Comparison of ENCODE assay signal across 2 cellular contexts in the genomic region with DNA sequence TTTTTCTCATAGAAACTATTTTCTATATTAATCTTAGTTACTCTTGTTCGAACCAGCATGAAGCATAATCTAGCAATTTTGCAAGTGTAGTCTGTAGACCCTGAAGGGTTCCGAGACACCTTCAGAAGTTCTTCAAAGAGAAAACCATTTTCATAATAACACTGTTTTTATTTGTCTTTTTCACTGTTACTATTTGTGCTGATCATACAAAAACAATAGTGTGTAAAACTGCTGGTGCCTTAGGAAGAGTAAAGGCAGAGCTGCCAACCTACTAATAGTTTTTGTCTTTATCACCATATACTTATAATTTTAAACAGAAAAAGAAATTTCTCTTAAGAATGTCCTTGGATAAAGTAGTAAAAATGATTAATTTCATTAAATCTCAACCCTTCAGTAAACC.
TF ChIP-seq lines count a peak whose summit lies in the region.

No MANE protein-coding gene starts in this region.

TF ChIP-seq in A549, 52 proteins besides CTCF, POLR2A, EP300 and RAD21 (continued from another document):
- TF ChIP-seq, protein P1, sequence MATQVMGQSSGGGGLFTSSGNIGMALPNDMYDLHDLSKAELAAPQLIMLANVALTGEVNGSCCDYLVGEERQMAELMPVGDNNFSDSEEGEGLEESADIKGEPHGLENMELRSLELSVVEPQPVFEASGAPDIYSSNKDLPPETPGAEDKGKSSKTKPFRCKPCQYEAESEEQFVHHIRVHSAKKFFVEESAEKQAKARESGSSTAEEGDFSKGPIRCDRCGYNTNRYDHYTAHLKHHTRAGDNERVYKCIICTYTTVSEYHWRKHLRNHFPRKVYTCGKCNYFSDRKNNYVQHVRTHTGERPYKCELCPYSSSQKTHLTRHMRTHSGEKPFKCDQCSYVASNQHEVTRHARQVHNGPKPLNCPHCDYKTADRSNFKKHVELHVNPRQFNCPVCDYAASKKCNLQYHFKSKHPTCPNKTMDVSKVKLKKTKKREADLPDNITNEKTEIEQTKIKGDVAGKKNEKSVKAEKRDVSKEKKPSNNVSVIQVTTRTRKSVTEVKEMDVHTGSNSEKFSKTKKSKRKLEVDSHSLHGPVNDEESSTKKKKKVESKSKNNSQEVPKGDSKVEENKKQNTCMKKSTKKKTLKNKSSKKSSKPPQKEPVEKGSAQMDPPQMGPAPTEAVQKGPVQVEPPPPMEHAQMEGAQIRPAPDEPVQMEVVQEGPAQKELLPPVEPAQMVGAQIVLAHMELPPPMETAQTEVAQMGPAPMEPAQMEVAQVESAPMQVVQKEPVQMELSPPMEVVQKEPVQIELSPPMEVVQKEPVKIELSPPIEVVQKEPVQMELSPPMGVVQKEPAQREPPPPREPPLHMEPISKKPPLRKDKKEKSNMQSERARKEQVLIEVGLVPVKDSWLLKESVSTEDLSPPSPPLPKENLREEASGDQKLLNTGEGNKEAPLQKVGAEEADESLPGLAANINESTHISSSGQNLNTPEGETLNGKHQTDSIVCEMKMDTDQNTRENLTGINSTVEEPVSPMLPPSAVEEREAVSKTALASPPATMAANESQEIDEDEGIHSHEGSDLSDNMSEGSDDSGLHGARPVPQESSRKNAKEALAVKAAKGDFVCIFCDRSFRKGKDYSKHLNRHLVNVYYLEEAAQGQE (IDR thresholded peaks at IDR 0.05) = no peak
- no peak for TF ChIP-seq HES2 (IDR thresholded peaks at IDR 0.05)
- TF ChIP-seq HOXA7 (CRISPR knock-in tag; IDR thresholded peaks at IDR 0.05) = no peak
- TF ChIP-seq MAFK (IDR thresholded peaks at IDR 0.05; ENCODE audit: partially characterized antibody) = peak; percentile 43
- no peak for TF ChIP-seq FOXS1 (CRISPR knock-in tag; IDR thresholded peaks at IDR 0.05)

TF ChIP-seq in K562, 482 proteins besides CTCF, POLR2A, EP300 and RAD21 (continued from another document):
- TF ChIP-seq, protein P2, sequence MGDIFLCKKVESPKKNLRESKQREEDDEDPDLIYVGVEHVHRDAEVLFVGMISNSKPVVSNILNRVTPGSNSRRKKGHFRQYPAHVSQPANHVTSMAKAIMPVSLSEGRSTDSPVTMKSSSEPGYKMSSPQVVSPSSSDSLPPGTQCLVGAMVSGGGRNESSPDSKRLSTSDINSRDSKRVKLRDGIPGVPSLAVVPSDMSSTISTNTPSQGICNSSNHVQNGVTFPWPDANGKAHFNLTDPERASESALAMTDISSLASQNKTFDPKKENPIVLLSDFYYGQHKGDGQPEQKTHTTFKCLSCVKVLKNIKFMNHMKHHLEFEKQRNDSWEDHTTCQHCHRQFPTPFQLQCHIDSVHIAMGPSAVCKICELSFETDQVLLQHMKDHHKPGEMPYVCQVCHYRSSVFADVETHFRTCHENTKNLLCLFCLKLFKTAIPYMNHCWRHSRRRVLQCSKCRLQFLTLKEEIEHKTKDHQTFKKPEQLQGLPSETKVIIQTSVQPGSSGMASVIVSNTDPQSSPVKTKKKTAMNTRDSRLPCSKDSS (IDR thresholded peaks at IDR 0.05; ENCODE audit: low read depth, partially characterized antibody) = no peak
- TF ChIP-seq C11orf30 (IDR thresholded peaks at IDR 0.05; ENCODE audit: low read depth) (peak; percentile 29; the same call in 1 of the 2 replicates), ZNF253 (CRISPR knock-in tag; conservative IDR thresholded peaks at IDR 0.05) (no peak), ZNF316 (IDR thresholded peaks at IDR 0.05) (peak; percentile 64; the same call in 1 of the 2 replicates), ZNF592 (IDR thresholded peaks at IDR 0.05) (no peak), MAFG (tag; conservative IDR thresholded peaks at IDR 0.05) (peak; percentile 36; the same call in 1 of the 2 replicates)
- TF ChIP-seq, protein P3, sequence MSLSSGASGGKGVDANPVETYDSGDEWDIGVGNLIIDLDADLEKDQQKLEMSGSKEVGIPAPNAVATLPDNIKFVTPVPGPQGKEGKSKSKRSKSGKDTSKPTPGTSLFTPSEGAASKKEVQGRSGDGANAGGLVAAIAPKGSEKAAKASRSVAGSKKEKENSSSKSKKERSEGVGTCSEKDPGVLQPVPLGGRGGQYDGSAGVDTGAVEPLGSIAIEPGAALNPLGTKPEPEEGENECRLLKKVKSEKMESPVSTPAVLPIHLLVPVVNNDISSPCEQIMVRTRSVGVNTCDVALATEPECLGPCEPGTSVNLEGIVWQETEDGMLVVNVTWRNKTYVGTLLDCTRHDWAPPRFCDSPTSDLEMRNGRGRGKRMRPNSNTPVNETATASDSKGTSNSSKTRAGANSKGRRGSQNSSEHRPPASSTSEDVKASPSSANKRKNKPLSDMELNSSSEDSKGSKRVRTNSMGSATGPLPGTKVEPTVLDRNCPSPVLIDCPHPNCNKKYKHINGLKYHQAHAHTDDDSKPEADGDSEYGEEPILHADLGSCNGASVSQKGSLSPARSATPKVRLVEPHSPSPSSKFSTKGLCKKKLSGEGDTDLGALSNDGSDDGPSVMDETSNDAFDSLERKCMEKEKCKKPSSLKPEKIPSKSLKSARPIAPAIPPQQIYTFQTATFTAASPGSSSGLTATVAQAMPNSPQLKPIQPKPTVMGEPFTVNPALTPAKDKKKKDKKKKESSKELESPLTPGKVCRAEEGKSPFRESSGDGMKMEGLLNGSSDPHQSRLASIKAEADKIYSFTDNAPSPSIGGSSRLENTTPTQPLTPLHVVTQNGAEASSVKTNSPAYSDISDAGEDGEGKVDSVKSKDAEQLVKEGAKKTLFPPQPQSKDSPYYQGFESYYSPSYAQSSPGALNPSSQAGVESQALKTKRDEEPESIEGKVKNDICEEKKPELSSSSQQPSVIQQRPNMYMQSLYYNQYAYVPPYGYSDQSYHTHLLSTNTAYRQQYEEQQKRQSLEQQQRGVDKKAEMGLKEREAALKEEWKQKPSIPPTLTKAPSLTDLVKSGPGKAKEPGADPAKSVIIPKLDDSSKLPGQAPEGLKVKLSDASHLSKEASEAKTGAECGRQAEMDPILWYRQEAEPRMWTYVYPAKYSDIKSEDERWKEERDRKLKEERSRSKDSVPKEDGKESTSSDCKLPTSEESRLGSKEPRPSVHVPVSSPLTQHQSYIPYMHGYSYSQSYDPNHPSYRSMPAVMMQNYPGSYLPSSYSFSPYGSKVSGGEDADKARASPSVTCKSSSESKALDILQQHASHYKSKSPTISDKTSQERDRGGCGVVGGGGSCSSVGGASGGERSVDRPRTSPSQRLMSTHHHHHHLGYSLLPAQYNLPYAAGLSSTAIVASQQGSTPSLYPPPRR (CRISPR knock-in tag; IDR thresholded peaks at IDR 0.05; ENCODE audit: borderline replicate concordance) = no peak
